ENCODE assay signal across 10 cellular contexts in genomic region chr15:70308011-70308761, GRCh38.
DNase-seq lines count a peak whose midpoint lies in the region; ATAC-seq and TF ChIP-seq lines count a peak whose summit lies in the region.
"Had no signal": no experiment of that assay in that cellular context is flagged by ENCODE, and none has a peak within 500 bp of the region (broad histone marks: within the 10 kb centered on the region; RNA-seq: fewer than 3 reads in every experiment).

No MANE protein-coding gene starts in this region.

- POLR2A ChIA-PET in activated CD8-positive, alpha-beta T cell treated with anti-CD3 and anti-CD28 coated beads for 36 hours (lab: Charles Lee), result interaction anchor here (1.1 kb wide), 1 partner anchor 148 kb away, joined by 3 read pairs; no protein-coding TSS in a partner anchor

- 43 to 56% (median 50%) methylated on average over 5 of the region's 5 CpGs for WGBS in ovary, 3 donors

- H3K4me3 ChIP-seq in ovary, result no peak overlapping the region

- no peaks in the 10 kb centered on the region for H3K36me3 Mint-ChIP-seq in activated T-cell treated with anti-CD3 and anti-CD28 coated beads, Interleukin-2, amount 50 U/mL, for 24 hours (ENCODE audit: low read depth)
- no peaks in the 10 kb centered on the region for H3K36me3 Mint-ChIP-seq in activated CD8-positive, alpha-beta T cell treated with anti-CD3 and anti-CD28 coated beads for 36 hours (ENCODE audit: low read depth)

- intact Hi-C loops in activated CD8-positive, alpha-beta T cell treated with anti-CD3 and anti-CD28 coated beads for 36 hours (cut with micrococcal nuclease), result loop anchor here (10.0 kb wide), 1 partner anchor 177 kb away; no protein-coding TSS in a partner anchor
- intact Hi-C loops in ovary (cut with DNase I), result no loop called here

- TF ChIP-seq CTCF in activated CD8-positive, alpha-beta T cell treated with anti-CD3 and anti-CD28 coated beads for 36 hours (IDR thresholded peaks at IDR 0.05), result no peak
- TF ChIP-seq CTCF in ovary (IDR thresholded peaks at IDR 0.05), result no peak

- H3K27ac ChIP-seq in ovary, result no peak overlapping the region
- H3K27ac ChIP-seq: VCaP had no signal

- peaks cover 18% of the 10 kb centered on the region for H3K4me1 Mint-ChIP-seq in activated T-cell treated with anti-CD3 and anti-CD28 coated beads, Interleukin-2, amount 50 U/mL, for 24 hours (ENCODE audit: low read depth)
- H3K4me1 Mint-ChIP-seq in activated CD8-positive, alpha-beta T cell treated with anti-CD3 and anti-CD28 coated beads for 36 hours (ENCODE audit: low read depth), result peaks cover 17% of the 10 kb centered on the region

- no peak overlapping the region for H3K27ac Mint-ChIP-seq in activated T-cell treated with anti-CD3 and anti-CD28 coated beads, Interleukin-2, amount 50 U/mL, for 24 hours
- H3K27ac Mint-ChIP-seq in activated CD8-positive, alpha-beta T cell treated with anti-CD3 and anti-CD28 coated beads for 36 hours, result no peak overlapping the region
- H3K27ac Mint-ChIP-seq: nephron had no signal

- H3K27me3 ChIP-seq in ovary, result no peaks in the 10 kb centered on the region

- CTCF ChIA-PET in activated CD8-positive, alpha-beta T cell treated with anti-CD3 and anti-CD28 coated beads for 36 hours (lab: Charles Lee), result no interaction called here

- H3K9me3 Mint-ChIP-seq in activated T-cell treated with anti-CD3 and anti-CD28 coated beads, Interleukin-2, amount 50 U/mL, for 24 hours, result no peaks in the 10 kb centered on the region
- no peaks in the 10 kb centered on the region for H3K9me3 Mint-ChIP-seq in activated CD8-positive, alpha-beta T cell treated with anti-CD3 and anti-CD28 coated beads for 36 hours
- H3K9me3 Mint-ChIP-seq: nephron had no signal

- ATAC-seq in HG03354 (IDR thresholded peaks at IDR 0.05; ENCODE audit: poor library complexity, severe bottlenecking, unreplicated experiment), result peak; percentile 86
- peak; percentile 93 for ATAC-seq in activated CD8-positive, alpha-beta T cell treated with anti-CD3 and anti-CD28 coated beads for 36 hours
- ATAC-seq in stimulated activated naive CD8-positive, alpha-beta T cell treated with anti-CD3 and anti-CD28 coated beads, Interleukin-15, Interleukin-2, amounts not matched to agents 100 U/mL and 50 U/mL, for 24 hours, result peak; percentile 87

- no peak overlapping the region for H3K4me3 Mint-ChIP-seq in activated T-cell treated with anti-CD3 and anti-CD28 coated beads, Interleukin-2, amount 50 U/mL, for 24 hours
- H3K4me3 Mint-ChIP-seq in activated CD8-positive, alpha-beta T cell treated with anti-CD3 and anti-CD28 coated beads for 36 hours, result no peak overlapping the region
- H3K4me3 Mint-ChIP-seq: nephron had no signal

- no peaks in the 10 kb centered on the region for H3K9me3 ChIP-seq in ovary

- peaks cover 20% of the 10 kb centered on the region for H3K27me3 Mint-ChIP-seq in activated T-cell treated with anti-CD3 and anti-CD28 coated beads, Interleukin-2, amount 50 U/mL, for 24 hours
- peaks cover 11% of the 10 kb centered on the region for H3K27me3 Mint-ChIP-seq in activated CD8-positive, alpha-beta T cell treated with anti-CD3 and anti-CD28 coated beads for 36 hours

- TF ChIP-seq EP300 in ovary (IDR thresholded peaks at IDR 0.05), result no peak

- DNase-seq in activated T-cell treated with anti-CD3 and anti-CD28 coated beads for 48 hours (ENCODE audit: low read depth) (peak; percentile 13), NCI-H2196 (lab: John Stamatoyannopoulos, UW; ENCODE audit: unreplicated experiment) (no peak), ovary (no peak)
- DNase-seq in activated T-cell treated with anti-CD3 and anti-CD28 coated beads, Interleukin-2, amount 50 U/mL, for 24 hours, result no peak
- DNase-seq in activated CD8-positive, alpha-beta T cell treated with anti-CD3 and anti-CD28 coated beads for 36 hours, result peak; percentile 78
- peak; percentile 59 for DNase-seq in stimulated activated naive CD8-positive, alpha-beta T cell treated with anti-CD3 and anti-CD28 coated beads, Interleukin-15, Interleukin-2, amounts not matched to agents 100 U/mL and 50 U/mL, for 24 hours
- DNase-seq in activated effector memory CD4-positive, alpha-beta T cell treated with Interleukin-2 at 50 U/mL for 16 hours, result no peak

- no peak for TF ChIP-seq POLR2A in ovary (IDR thresholded peaks at IDR 0.05)

- H3K36me3 ChIP-seq in ovary, result no peaks in the 10 kb centered on the region

- H3K4me1 ChIP-seq in ovary (ENCODE audit: insufficient read depth), result no peaks in the 10 kb centered on the region

Comparison
In these comparisons a context has a peak if more than half of its experiments do, and no peak if none do; other contexts are left out.
1. DNase-seq: peak in activated T-cell treated with anti-CD3 and anti-CD28 coated beads for 48 hours (single experiment), activated CD8-positive, alpha-beta T cell treated with anti-CD3 and anti-CD28 coated beads for 36 hours (single experiment) and stimulated activated naive CD8-positive, alpha-beta T cell treated with anti-CD3 and anti-CD28 coated beads, Interleukin-15, Interleukin-2, amounts not matched to agents 100 U/mL and 50 U/mL, for 24 hours (single experiment); none in activated T-cell treated with anti-CD3 and anti-CD28 coated beads, Interleukin-2, amount 50 U/mL, for 24 hours (single experiment), NCI-H2196 (single experiment), activated effector memory CD4-positive, alpha-beta T cell treated with Interleukin-2 at 50 U/mL for 16 hours (single experiment) and ovary (0 of 5).
2. Peak in every context shown above with its lines, with median percentiles within 50 percentile points of each other: ATAC-seq.